8 cellular contexts compared by ENCODE assay signal in the genomic region with DNA sequence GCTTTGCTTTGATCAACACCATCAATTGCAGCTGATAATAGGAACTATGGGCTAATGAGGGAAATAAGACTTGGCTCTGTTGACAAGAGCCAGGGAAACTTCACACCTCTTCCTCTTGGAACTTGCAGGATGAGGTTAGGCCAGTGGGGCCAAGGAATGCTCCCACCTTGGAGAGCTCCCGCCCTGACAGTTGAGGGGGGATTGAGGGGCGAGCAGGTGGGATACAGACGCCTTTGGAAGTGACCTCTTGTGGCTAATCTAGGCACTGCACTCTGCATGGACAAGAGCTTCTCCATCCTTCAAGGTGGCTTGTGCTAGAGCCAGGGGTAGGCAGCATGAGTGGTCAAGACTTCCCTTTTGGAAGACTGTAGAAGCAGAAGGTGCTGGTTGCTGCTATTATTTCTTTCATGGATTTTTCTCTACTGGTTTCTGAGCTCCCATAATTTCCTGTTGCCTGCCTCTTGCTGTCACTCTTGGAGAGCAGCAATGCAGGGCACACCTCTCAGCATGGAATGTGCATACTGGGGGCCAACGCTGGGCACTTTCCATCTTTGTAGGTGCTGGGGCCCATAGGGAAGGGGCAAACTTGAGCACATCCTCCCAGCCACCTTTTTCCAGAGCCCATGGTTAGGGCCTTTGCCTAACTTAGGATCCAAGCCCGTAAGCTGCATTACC. TPM values are rescaled to one million over a fixed set of nuclear protein-coding genes. Genes with fewer than 3 reads are reported as not detected.
DNase-seq lines count a peak whose midpoint lies in the region; ATAC-seq, FAIRE-seq and TF ChIP-seq lines count a peak whose summit lies in the region.

No MANE protein-coding gene starts in this region.

- FAIRE-seq in astrocyte (lab: Jason Lieb, UNC) = no peak

- TF ChIP-seq CTCF in CD14-positive monocyte (IDR thresholded peaks at IDR 0.05) (peak; percentile 99), astrocyte (IDR thresholded peaks at IDR 0.05; ENCODE audit: insufficient read depth, low read depth, low read length) (peak; percentile 80), omental fat pad (IDR thresholded peaks at IDR 0.05) (peak in 1 of 3 donors; percentile 45)

- no peaks in the 10 kb centered on the region for H3K36me3 Mint-ChIP-seq in CD14-positive monocyte
- peaks cover 6% of the 10 kb centered on the region for H3K36me3 Mint-ChIP-seq in astrocyte (ENCODE audit: low read depth, unreplicated experiment)

- no peaks in the 10 kb centered on the region for H3K27me3 ChIP-seq in SJCRH30
- H3K27me3 ChIP-seq in astrocyte (ENCODE audit: insufficient read depth, low read length) = no peaks in the 10 kb centered on the region

- H2AFZ ChIP-seq in astrocyte (ENCODE audit: low read depth, low read length) = no peak overlapping the region

- peak overlapping the region in 2 of 7 donors; percentile 19 to 69 for H3K27ac Mint-ChIP-seq in CD14-positive monocyte
- peak overlapping the region; percentile 71 for H3K27ac Mint-ChIP-seq in astrocyte (ENCODE audit: unreplicated experiment)

- H3K4me3 ChIP-seq in SJCRH30 (no peak overlapping the region), astrocyte (ENCODE audit: insufficient read depth, low read depth, low read length) (no peak overlapping the region)

- H3K79me2 ChIP-seq in astrocyte (ENCODE audit: insufficient read depth, low read length) = peaks cover 24% of the 10 kb centered on the region

- H3K27ac ChIP-seq in SJCRH30 (no peak overlapping the region), astrocyte (ENCODE audit: low read depth, low read length) (no peak overlapping the region)

- peaks cover under 1% of the 10 kb centered on the region; the same call in 1 of the 2 replicates for H3K36me3 ChIP-seq in SJCRH30
- H3K36me3 ChIP-seq in astrocyte (ENCODE audit: insufficient read depth, low read length) = no peaks in the 10 kb centered on the region

- ATAC-seq in left colon = no peak
- no peak for ATAC-seq in omental fat pad (ENCODE audit: low FRiP score)

- H3K4me3 Mint-ChIP-seq in CD14-positive monocyte = no peak overlapping the region
- H3K4me3 Mint-ChIP-seq in astrocyte (ENCODE audit: unreplicated experiment) = no peak overlapping the region

- DNase-seq in CD14-positive monocyte (ENCODE audit: low spot score) (no peak), GM19238 (ENCODE audit: insufficient read length, low spot score) (peak; percentile 48), SJCRH30 (peak; percentile 82 to 90), astrocyte (ENCODE audit: low read depth) (no peak), left colon (peak; percentile 24 to 58), NCI-H2029 treated with DMSO at 0.1 percent for 48 hours (lab: John Stamatoyannopoulos, UW) (no peak), omental fat pad (ENCODE audit: low spot score) (no peak)
- DNase-seq in stimulated activated CD8-positive, alpha-beta memory T cell treated with anti-CD3 and anti-CD28 coated beads, Interleukin-7, amount 100 ng/mL, for 4 hours (ENCODE audit: low read depth in 2 of 2) = peak; percentile 17 to 19

- peaks cover 2% of the 10 kb centered on the region for H3K4me1 Mint-ChIP-seq in CD14-positive monocyte
- H3K4me1 Mint-ChIP-seq in astrocyte (ENCODE audit: low read depth, unreplicated experiment) = no peaks in the 10 kb centered on the region

- peaks cover 11% of the 10 kb centered on the region for H4K20me1 ChIP-seq in astrocyte (ENCODE audit: insufficient read depth, low read length)

- peaks cover 0 to 6% (median 3%) of the 10 kb centered on the region in 3 donors for H3K27me3 Mint-ChIP-seq in CD14-positive monocyte (ENCODE audit: low read depth in 3 of 3)
- H3K27me3 Mint-ChIP-seq in astrocyte (ENCODE audit: low read depth, unreplicated experiment) = no peaks in the 10 kb centered on the region

- peaks cover 32% of the 10 kb centered on the region for H3K4me1 ChIP-seq in SJCRH30
- peaks cover 11% of the 10 kb centered on the region for H3K4me1 ChIP-seq in astrocyte (ENCODE audit: insufficient read depth, low read length)

- H3K4me2 ChIP-seq in astrocyte (ENCODE audit: low read length) = no peak overlapping the region

- intact Hi-C loops in CD14-positive monocyte (cut with micrococcal nuclease) (loop anchor here (2.0 to 10.0 kb wide), 4 partner anchors 51 to 616 kb away; a partner anchor contains a TSS), left colon (cut with DNase I, micrococcal nuclease) (no loop called here)

- no peak overlapping the region for H3K9ac ChIP-seq in astrocyte (ENCODE audit: low read length)

- H3K9me3 Mint-ChIP-seq in CD14-positive monocyte = no peaks in the 10 kb centered on the region
- H3K9me3 Mint-ChIP-seq in astrocyte (ENCODE audit: unreplicated experiment) = no peaks in the 10 kb centered on the region

- no peaks in the 10 kb centered on the region for H3K9me3 ChIP-seq in SJCRH30 (replicated peaks)
- H3K9me3 ChIP-seq in astrocyte (ENCODE audit: insufficient read depth, low read depth, low read length) = no peaks in the 10 kb centered on the region

RNA-seq across cellular contexts. Expression of a gene that starts 2.3 kb away (rescaled TPM):
- 1 to 10 TPM; 1.4 to 2.5 TPM for polyA plus RNA-seq in CD14-positive monocyte
- 48.5 and 49.9 TPM in 2 replicates for total RNA-seq in SJCRH30 (2014; rRNA removed; shearing (Covaris generic))
- total RNA-seq in astrocyte = 41.6 and 46.7 TPM in 2 replicates
- 10 to 100 TPM; 33.1 to 42.3 TPM for total RNA-seq in left colon
- 10 to 100 TPM; 15.6 to 47.1 (median 27.6) TPM for total RNA-seq in omental fat pad

RNA-seq across cellular contexts. Expression of a gene that starts 50.7 kb away (rescaled TPM):
- 1 to 10 TPM; 3.7 to 4.5 TPM for polyA plus RNA-seq in CD14-positive monocyte
- total RNA-seq in SJCRH30 (2014; rRNA removed; shearing (Covaris generic)) = 25.6 and 27.0 TPM in 2 replicates
- total RNA-seq in astrocyte (4.3 and 4.5 TPM in 2 replicates), left colon (1 to 10 TPM; 6.3 to 7.5 TPM), omental fat pad (10 to 100 TPM in 1 of 4 donors, 1 to 10 TPM in 3; 5.0 to 11.3 (median 6.3) TPM)

RNA-seq across cellular contexts. Expression of a gene that starts 52.3 kb away (rescaled TPM):
- under 1 TPM; 0.18 to 0.33 TPM for polyA plus RNA-seq in CD14-positive monocyte
- 16.1 and 20.5 TPM in 2 replicates for total RNA-seq in SJCRH30 (2014; rRNA removed; shearing (Covaris generic))
- total RNA-seq in astrocyte (not detected in 2 replicates), left colon (under 1 TPM; 0.46 to 0.81 TPM), omental fat pad (not detected)

RNA-seq across cellular contexts. Expression of a gene that starts 56.0 kb away (rescaled TPM):
- 100 to 1,000 TPM; 244 to 271 TPM for polyA plus RNA-seq in CD14-positive monocyte
- 44.7 and 46.4 TPM in 2 replicates for total RNA-seq in SJCRH30 (2014; rRNA removed; shearing (Covaris generic))
- total RNA-seq in astrocyte = 84.4 and 87.3 TPM in 2 replicates
- total RNA-seq in left colon = 10 to 100 TPM; 82.4 to 91.5 TPM
- 10 to 100 TPM; 51.1 to 95.0 (median 68.3) TPM for total RNA-seq in omental fat pad

Comparison
In these comparisons a context has a peak if more than half of its experiments do, and no peak if none do; other contexts are left out.
1. DNase-seq: peak in GM19238 (single experiment), SJCRH30 (2 of 2), left colon (2 of 2) and stimulated activated CD8-positive, alpha-beta memory T cell treated with anti-CD3 and anti-CD28 coated beads, Interleukin-7, amount 100 ng/mL, for 4 hours (2 of 2); none in CD14-positive monocyte (single experiment), astrocyte (single experiment), NCI-H2029 treated with DMSO at 0.1 percent for 48 hours (single experiment) and omental fat pad (single experiment).
2. intact Hi-C loops: an anchor here in CD14-positive monocyte (2.0 to 10.0 kb wide); none called in left colon.